In genomic region chr6:101391772-101392560, GRCh38 we compare ENCODE assay signal across 2 cellular contexts.
TF ChIP-seq lines count a peak whose summit lies in the region.

No MANE protein-coding gene starts in this region.

TF ChIP-seq in GM23338, 12 proteins besides CTCF, POLR2A, EP300 and RAD21 (continued from another document):
- no peak for TF ChIP-seq ZNF462 (CRISPR knock-in tag; IDR thresholded peaks at IDR 0.05)
- TF ChIP-seq CREB1 (CRISPR knock-in tag; IDR thresholded peaks at IDR 0.05; ENCODE audit: low read depth), result no peak
- no peak for TF ChIP-seq REST (IDR thresholded peaks at IDR 0.05; ENCODE audit: unreplicated experiment)
- TF ChIP-seq STAT1 (IDR thresholded peaks at IDR 0.05; ENCODE audit: unreplicated experiment), result no peak
- TF ChIP-seq EZH2 (IDR thresholded peaks at IDR 0.05; ENCODE audit: low read depth, unreplicated experiment), result no peak
- TF ChIP-seq POLR2AphosphoS5 (IDR thresholded peaks at IDR 0.05; ENCODE audit: low read depth), result no peak
- no peak for TF ChIP-seq NANOG (IDR thresholded peaks at IDR 0.05; ENCODE audit: borderline replicate concordance)
- no peak for TF ChIP-seq ZNF114 (CRISPR knock-in tag; IDR thresholded peaks at IDR 0.05)
- TF ChIP-seq ZNF331 (CRISPR knock-in tag; IDR thresholded peaks at IDR 0.05; ENCODE audit: low read depth), result no peak
- TF ChIP-seq ETS1 (IDR thresholded peaks at IDR 0.05), result no peak

TF ChIP-seq in WTC11, 78 proteins besides CTCF, POLR2A, EP300 and RAD21 (continued from another document):
- no peak for TF ChIP-seq STAT6 (CRISPR knock-in tag; conservative IDR thresholded peaks at IDR 0.05; ENCODE audit: low read depth)
- TF ChIP-seq ARID4B (CRISPR knock-in tag; IDR thresholded peaks at IDR 0.05; ENCODE audit: borderline replicate concordance), result no peak
- TF ChIP-seq FOXP1 (CRISPR knock-in tag; IDR thresholded peaks at IDR 0.05; ENCODE audit: borderline replicate concordance), result no peak
- TF ChIP-seq MLX (CRISPR knock-in tag; IDR thresholded peaks at IDR 0.05), result no peak
- TF ChIP-seq HMGXB4 (CRISPR knock-in tag; IDR thresholded peaks at IDR 0.05), result no peak
- no peak for TF ChIP-seq E2F5 (CRISPR knock-in tag; IDR thresholded peaks at IDR 0.05)
